In the genomic region with DNA sequence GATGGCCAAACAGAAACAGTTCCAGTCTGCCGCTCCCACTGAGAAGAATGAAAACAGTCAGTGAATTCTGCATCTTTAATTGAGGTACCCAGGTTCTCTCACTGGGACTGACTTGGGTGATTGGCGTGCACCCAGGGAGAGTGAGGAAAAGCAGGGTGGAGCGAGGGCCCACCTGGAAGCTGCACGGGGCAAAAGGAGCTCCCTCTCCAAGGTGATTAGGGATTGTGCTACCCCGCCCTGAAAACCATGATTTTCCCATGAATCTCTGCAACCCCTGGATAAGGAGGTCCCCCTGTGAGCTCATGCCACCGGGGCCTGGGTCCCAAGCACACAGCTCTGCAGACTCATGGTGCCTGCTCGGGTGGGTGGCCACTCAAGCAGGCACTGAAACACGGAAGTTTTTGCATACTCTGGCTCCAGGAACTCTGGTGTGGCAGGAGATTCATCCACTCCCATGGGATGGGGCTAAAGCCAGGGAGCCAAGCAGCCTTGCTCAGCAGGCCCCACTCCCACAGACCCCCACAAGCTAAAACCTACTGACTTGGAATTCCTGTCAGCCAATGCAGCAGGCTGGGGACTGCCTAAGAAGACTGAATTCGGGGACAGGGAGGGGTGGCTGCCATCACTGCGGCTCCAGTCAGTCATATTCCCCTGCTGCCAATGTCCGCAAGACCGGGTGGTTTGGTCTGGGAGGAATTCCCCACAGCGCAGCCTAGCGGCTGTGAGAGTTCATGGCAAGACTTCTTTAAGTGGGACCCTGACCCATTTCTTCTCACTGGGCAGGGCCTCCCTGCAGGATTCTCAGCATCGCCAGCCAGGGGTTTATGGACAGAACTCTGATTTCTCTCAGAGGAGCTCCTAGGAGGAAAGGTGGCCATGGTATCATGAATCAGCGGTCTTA, we compare ENCODE assay signal across 1 cellular context.
TF ChIP-seq lines count a peak whose summit lies in the region.

No MANE protein-coding gene starts in this region.

TF ChIP-seq in WTC11, 78 proteins besides CTCF, POLR2A, EP300 and RAD21:
- TF ChIP-seq ZBTB21 (CRISPR knock-in tag; IDR thresholded peaks at IDR 0.05; ENCODE audit: borderline replicate concordance), result no peak
- no peak for TF ChIP-seq GRHL2 (CRISPR knock-in tag; IDR thresholded peaks at IDR 0.05; ENCODE audit: insufficient replicate concordance, severe bottlenecking)
- TF ChIP-seq, protein P1, sequence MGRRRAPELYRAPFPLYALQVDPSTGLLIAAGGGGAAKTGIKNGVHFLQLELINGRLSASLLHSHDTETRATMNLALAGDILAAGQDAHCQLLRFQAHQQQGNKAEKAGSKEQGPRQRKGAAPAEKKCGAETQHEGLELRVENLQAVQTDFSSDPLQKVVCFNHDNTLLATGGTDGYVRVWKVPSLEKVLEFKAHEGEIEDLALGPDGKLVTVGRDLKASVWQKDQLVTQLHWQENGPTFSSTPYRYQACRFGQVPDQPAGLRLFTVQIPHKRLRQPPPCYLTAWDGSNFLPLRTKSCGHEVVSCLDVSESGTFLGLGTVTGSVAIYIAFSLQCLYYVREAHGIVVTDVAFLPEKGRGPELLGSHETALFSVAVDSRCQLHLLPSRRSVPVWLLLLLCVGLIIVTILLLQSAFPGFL (CRISPR knock-in tag; IDR thresholded peaks at IDR 0.05; ENCODE audit: borderline replicate concordance), result no peak
- no peak for TF ChIP-seq TEAD4 (CRISPR knock-in tag; IDR thresholded peaks at IDR 0.05)
- no peak for TF ChIP-seq TEAD1 (CRISPR knock-in tag; IDR thresholded peaks at IDR 0.05)
- TF ChIP-seq NFATC4 (CRISPR knock-in tag; IDR thresholded peaks at IDR 0.05), result no peak
- TF ChIP-seq ZNF425 (CRISPR knock-in tag; conservative IDR thresholded peaks at IDR 0.05), result no peak
- TF ChIP-seq ELF4 (CRISPR knock-in tag; IDR thresholded peaks at IDR 0.05; ENCODE audit: low read depth), result no peak
- TF ChIP-seq RORB (CRISPR knock-in tag; IDR thresholded peaks at IDR 0.05), result no peak
- no peak for TF ChIP-seq ATF2 (CRISPR knock-in tag; IDR thresholded peaks at IDR 0.05; ENCODE audit: borderline replicate concordance, low read depth)
- no peak for TF ChIP-seq ZSCAN18 (CRISPR knock-in tag; IDR thresholded peaks at IDR 0.05)
- no peak for TF ChIP-seq PRDM15 (CRISPR knock-in tag; IDR thresholded peaks at IDR 0.05)
